In the genomic region with DNA sequence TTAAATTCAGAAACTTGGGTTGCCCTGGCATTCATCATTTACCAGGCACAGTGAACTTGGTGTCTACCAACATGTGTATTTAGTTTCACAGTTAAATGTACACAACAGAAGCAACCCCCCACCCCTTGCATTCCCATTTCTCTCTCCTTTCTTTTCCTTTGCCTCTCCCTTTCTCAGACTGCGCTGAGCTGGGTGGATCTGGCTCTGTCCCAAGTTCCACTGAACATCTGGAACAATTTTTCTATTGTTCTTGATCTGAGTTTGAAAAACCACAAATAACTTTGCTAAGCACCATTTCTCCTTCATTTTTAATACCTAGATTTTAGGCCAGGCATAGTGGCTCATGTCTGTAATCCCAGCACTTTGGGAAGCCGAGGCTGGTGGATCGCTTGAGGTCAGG, we compare ENCODE assay signal across 2 cellular contexts.
TF ChIP-seq lines count a peak whose summit lies in the region.

No MANE protein-coding gene starts in this region.

TF ChIP-seq in SK-N-SH, 30 proteins besides CTCF, POLR2A, EP300 and RAD21 (continued from another document):
- TF ChIP-seq, protein P1, sequence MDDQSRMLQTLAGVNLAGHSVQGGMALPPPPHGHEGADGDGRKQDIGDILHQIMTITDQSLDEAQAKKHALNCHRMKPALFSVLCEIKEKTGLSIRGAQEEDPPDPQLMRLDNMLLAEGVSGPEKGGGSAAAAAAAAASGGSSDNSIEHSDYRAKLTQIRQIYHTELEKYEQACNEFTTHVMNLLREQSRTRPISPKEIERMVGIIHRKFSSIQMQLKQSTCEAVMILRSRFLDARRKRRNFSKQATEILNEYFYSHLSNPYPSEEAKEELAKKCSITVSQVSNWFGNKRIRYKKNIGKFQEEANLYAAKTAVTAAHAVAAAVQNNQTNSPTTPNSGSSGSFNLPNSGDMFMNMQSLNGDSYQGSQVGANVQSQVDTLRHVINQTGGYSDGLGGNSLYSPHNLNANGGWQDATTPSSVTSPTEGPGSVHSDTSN (IDR thresholded peaks at IDR 0.05), result no peak
- TF ChIP-seq, protein P2, sequence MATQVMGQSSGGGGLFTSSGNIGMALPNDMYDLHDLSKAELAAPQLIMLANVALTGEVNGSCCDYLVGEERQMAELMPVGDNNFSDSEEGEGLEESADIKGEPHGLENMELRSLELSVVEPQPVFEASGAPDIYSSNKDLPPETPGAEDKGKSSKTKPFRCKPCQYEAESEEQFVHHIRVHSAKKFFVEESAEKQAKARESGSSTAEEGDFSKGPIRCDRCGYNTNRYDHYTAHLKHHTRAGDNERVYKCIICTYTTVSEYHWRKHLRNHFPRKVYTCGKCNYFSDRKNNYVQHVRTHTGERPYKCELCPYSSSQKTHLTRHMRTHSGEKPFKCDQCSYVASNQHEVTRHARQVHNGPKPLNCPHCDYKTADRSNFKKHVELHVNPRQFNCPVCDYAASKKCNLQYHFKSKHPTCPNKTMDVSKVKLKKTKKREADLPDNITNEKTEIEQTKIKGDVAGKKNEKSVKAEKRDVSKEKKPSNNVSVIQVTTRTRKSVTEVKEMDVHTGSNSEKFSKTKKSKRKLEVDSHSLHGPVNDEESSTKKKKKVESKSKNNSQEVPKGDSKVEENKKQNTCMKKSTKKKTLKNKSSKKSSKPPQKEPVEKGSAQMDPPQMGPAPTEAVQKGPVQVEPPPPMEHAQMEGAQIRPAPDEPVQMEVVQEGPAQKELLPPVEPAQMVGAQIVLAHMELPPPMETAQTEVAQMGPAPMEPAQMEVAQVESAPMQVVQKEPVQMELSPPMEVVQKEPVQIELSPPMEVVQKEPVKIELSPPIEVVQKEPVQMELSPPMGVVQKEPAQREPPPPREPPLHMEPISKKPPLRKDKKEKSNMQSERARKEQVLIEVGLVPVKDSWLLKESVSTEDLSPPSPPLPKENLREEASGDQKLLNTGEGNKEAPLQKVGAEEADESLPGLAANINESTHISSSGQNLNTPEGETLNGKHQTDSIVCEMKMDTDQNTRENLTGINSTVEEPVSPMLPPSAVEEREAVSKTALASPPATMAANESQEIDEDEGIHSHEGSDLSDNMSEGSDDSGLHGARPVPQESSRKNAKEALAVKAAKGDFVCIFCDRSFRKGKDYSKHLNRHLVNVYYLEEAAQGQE (IDR thresholded peaks at IDR 0.05; ENCODE audit: low read depth, low read length), result no peak
- TF ChIP-seq NRF1 (IDR thresholded peaks at IDR 0.05; ENCODE audit: low read depth, low read length) (no peak), RXRA (IDR thresholded peaks at IDR 0.05; ENCODE audit: borderline replicate concordance, low read depth) (no peak), EZH2phosphoT487 (IDR thresholded peaks at IDR 0.05; ENCODE audit: borderline replicate concordance, low read depth) (no peak), GABPA (IDR thresholded peaks at IDR 0.05; ENCODE audit: low read depth) (no peak), FOXJ3 (CRISPR knock-in tag; IDR thresholded peaks at IDR 0.05) (no peak), RFX5 (IDR thresholded peaks at IDR 0.05; ENCODE audit: low read length) (no peak), MEF2A (IDR thresholded peaks at IDR 0.05; ENCODE audit: borderline replicate concordance, low read depth) (no peak), FOSL2 (IDR thresholded peaks at IDR 0.05; ENCODE audit: borderline replicate concordance, low read depth) (no peak), YY1 (IDR thresholded peaks at IDR 0.05; ENCODE audit: low read depth) (no peak)
- TF ChIP-seq, protein P3, sequence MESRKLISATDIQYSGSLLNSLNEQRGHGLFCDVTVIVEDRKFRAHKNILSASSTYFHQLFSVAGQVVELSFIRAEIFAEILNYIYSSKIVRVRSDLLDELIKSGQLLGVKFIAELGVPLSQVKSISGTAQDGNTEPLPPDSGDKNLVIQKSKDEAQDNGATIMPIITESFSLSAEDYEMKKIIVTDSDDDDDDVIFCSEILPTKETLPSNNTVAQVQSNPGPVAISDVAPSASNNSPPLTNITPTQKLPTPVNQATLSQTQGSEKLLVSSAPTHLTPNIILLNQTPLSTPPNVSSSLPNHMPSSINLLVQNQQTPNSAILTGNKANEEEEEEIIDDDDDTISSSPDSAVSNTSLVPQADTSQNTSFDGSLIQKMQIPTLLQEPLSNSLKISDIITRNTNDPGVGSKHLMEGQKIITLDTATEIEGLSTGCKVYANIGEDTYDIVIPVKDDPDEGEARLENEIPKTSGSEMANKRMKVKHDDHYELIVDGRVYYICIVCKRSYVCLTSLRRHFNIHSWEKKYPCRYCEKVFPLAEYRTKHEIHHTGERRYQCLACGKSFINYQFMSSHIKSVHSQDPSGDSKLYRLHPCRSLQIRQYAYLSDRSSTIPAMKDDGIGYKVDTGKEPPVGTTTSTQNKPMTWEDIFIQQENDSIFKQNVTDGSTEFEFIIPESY (IDR thresholded peaks at IDR 0.05; ENCODE audit: borderline replicate concordance, low read depth), result no peak
- TF ChIP-seq, protein P4, sequence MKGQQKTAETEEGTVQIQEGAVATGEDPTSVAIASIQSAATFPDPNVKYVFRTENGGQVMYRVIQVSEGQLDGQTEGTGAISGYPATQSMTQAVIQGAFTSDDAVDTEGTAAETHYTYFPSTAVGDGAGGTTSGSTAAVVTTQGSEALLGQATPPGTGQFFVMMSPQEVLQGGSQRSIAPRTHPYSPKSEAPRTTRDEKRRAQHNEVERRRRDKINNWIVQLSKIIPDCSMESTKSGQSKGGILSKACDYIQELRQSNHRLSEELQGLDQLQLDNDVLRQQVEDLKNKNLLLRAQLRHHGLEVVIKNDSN (IDR thresholded peaks at IDR 0.05; ENCODE audit: borderline replicate concordance, low read depth), result no peak
TF ChIP-seq in SK-N-SH: peak in this region for 0.

TF ChIP-seq in SK-N-SH treated with all-trans-retinoic acid at 6 μM for 48 hours, 23 proteins besides CTCF, POLR2A, EP300 and RAD21 (continued from another document):
- TF ChIP-seq, protein P5, sequence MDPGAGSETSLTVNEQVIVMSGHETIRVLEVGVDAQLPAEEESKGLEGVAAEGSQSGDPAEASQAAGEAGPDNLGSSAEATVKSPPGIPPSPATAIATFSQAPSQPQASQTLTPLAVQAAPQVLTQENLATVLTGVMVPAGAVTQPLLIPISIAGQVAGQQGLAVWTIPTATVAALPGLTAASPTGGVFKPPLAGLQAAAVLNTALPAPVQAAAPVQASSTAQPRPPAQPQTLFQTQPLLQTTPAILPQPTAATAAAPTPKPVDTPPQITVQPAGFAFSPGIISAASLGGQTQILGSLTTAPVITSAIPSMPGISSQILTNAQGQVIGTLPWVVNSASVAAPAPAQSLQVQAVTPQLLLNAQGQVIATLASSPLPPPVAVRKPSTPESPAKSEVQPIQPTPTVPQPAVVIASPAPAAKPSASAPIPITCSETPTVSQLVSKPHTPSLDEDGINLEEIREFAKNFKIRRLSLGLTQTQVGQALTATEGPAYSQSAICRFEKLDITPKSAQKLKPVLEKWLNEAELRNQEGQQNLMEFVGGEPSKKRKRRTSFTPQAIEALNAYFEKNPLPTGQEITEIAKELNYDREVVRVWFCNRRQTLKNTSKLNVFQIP (CRISPR knock-in tag; IDR thresholded peaks at IDR 0.05; ENCODE audit: borderline replicate concordance, low read depth), result no peak
- TF ChIP-seq CSDC2 (CRISPR knock-in tag; IDR thresholded peaks at IDR 0.05) (no peak), SNAI2 (CRISPR knock-in tag; IDR thresholded peaks at IDR 0.05) (no peak), ISL1 (CRISPR knock-in tag; IDR thresholded peaks at IDR 0.05) (no peak), GLIS3 (CRISPR knock-in tag; IDR thresholded peaks at IDR 0.05) (no peak), ZNF70 (CRISPR knock-in tag; IDR thresholded peaks at IDR 0.05) (no peak), ZFP30 (CRISPR knock-in tag; IDR thresholded peaks at IDR 0.05) (no peak), ZC3H10 (CRISPR knock-in tag; IDR thresholded peaks at IDR 0.05) (no peak), TOX (CRISPR knock-in tag; IDR thresholded peaks at IDR 0.05; ENCODE audit: borderline replicate concordance) (no peak), RARB (CRISPR knock-in tag; IDR thresholded peaks at IDR 0.05) (no peak)
- TF ChIP-seq, protein P6, sequence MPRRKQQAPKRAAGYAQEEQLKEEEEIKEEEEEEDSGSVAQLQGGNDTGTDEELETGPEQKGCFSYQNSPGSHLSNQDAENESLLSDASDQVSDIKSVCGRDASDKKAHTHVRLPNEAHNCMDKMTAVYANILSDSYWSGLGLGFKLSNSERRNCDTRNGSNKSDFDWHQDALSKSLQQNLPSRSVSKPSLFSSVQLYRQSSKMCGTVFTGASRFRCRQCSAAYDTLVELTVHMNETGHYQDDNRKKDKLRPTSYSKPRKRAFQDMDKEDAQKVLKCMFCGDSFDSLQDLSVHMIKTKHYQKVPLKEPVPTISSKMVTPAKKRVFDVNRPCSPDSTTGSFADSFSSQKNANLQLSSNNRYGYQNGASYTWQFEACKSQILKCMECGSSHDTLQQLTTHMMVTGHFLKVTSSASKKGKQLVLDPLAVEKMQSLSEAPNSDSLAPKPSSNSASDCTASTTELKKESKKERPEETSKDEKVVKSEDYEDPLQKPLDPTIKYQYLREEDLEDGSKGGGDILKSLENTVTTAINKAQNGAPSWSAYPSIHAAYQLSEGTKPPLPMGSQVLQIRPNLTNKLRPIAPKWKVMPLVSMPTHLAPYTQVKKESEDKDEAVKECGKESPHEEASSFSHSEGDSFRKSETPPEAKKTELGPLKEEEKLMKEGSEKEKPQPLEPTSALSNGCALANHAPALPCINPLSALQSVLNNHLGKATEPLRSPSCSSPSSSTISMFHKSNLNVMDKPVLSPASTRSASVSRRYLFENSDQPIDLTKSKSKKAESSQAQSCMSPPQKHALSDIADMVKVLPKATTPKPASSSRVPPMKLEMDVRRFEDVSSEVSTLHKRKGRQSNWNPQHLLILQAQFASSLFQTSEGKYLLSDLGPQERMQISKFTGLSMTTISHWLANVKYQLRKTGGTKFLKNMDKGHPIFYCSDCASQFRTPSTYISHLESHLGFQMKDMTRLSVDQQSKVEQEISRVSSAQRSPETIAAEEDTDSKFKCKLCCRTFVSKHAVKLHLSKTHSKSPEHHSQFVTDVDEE (CRISPR knock-in tag; IDR thresholded peaks at IDR 0.05), result no peak
